ENCODE assay signal across 1 cellular context in the genomic region with DNA sequence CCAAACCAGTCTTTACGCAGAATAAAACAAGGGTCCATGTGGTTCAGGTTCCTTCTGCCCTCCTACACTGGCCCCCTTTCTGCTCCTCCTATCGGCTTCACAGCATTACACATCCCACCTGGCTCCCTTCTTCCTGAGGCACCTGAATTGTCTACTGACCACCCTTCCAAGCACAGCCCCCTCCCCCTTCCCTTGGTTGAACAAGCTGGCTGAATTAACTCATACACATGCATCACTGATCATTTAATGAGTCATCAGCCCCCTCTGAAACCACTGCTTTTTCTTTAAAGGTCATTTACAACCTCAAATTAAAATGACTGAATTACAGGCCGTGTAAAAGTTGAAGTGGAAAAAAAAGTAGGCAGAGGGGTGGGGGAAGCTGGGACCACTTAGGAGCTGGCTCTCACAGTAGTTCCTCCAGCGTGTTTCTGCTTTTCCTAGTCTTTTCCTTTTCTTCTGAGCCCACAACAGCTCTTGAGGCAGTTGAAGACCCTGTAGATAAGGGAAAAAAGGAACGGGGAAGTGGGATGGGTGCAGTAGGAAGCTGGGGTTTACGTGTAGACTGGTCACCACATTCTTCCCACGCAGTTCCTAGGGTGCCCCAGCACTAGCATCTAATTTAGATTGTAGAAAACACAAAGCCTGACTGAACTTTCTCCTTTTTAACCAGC.
TF ChIP-seq lines count a peak whose summit lies in the region.

No MANE protein-coding gene starts in this region.

TF ChIP-seq in GM23338, 12 proteins besides CTCF, POLR2A, EP300 and RAD21 (continued from another document):
- TF ChIP-seq, protein P1, sequence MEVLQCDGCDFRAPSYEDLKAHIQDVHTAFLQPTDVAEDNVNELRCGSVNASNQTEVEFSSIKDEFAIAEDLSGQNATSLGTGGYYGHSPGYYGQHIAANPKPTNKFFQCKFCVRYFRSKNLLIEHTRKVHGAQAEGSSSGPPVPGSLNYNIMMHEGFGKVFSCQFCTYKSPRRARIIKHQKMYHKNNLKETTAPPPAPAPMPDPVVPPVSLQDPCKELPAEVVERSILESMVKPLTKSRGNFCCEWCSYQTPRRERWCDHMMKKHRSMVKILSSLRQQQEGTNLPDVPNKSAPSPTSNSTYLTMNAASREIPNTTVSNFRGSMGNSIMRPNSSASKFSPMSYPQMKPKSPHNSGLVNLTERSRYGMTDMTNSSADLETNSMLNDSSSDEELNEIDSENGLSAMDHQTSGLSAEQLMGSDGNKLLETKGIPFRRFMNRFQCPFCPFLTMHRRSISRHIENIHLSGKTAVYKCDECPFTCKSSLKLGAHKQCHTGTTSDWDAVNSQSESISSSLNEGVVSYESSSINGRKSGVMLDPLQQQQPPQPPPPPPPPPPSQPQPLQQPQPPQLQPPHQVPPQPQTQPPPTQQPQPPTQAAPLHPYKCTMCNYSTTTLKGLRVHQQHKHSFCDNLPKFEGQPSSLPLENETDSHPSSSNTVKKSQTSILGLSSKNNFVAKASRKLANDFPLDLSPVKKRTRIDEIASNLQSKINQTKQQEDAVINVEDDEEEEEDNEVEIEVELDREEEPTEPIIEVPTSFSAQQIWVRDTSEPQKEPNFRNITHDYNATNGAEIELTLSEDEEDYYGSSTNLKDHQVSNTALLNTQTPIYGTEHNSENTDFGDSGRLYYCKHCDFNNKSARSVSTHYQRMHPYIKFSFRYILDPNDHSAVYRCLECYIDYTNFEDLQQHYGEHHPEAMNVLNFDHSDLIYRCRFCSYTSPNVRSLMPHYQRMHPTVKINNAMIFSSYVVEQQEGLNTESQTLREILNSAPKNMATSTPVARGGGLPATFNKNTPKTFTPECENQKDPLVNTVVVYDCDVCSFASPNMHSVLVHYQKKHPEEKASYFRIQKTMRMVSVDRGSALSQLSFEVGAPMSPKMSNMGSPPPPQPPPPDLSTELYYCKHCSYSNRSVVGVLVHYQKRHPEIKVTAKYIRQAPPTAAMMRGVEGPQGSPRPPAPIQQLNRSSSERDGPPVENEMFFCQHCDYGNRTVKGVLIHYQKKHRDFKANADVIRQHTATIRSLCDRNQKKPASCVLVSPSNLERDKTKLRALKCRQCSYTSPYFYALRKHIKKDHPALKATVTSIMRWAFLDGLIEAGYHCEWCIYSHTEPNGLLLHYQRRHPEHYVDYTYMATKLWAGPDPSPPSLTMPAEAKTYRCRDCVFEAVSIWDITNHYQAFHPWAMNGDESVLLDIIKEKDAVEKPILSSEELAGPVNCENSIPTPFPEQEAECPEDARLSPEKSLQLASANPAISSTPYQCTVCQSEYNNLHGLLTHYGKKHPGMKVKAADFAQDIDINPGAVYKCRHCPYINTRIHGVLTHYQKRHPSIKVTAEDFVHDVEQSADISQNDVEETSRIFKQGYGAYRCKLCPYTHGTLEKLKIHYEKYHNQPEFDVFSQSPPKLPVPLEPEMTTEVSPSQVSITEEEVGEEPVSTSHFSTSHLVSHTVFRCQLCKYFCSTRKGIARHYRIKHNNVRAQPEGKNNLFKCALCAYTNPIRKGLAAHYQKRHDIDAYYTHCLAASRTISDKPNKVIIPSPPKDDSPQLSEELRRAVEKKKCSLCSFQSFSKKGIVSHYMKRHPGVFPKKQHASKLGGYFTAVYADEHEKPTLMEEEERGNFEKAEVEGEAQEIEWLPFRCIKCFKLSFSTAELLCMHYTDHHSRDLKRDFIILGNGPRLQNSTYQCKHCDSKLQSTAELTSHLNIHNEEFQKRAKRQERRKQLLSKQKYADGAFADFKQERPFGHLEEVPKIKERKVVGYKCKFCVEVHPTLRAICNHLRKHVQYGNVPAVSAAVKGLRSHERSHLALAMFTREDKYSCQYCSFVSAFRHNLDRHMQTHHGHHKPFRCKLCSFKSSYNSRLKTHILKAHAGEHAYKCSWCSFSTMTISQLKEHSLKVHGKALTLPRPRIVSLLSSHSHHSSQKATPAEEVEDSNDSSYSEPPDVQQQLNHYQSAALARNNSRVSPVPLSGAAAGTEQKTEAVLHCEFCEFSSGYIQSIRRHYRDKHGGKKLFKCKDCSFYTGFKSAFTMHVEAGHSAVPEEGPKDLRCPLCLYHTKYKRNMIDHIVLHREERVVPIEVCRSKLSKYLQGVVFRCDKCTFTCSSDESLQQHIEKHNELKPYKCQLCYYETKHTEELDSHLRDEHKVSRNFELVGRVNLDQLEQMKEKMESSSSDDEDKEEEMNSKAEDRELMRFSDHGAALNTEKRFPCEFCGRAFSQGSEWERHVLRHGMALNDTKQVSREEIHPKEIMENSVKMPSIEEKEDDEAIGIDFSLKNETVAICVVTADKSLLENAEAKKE (CRISPR knock-in tag; IDR thresholded peaks at IDR 0.05) = no peak
- TF ChIP-seq EZH2phosphoT487 (IDR thresholded peaks at IDR 0.05; ENCODE audit: unreplicated experiment) = no peak
